Comparison of ENCODE assay signal across 11 cellular contexts in genomic region chr4:25856756-25857155, GRCh38. TPM values are rescaled to one million over a fixed set of nuclear protein-coding genes. Genes with fewer than 3 reads are reported as not detected.
DNase-seq lines count a peak whose midpoint lies in the region; ATAC-seq and TF ChIP-seq lines count a peak whose summit lies in the region.
"Had no signal": no experiment of that assay in that cellular context is flagged by ENCODE, and none has a peak within 500 bp of the region (broad histone marks: within the 10 kb centered on the region; RNA-seq: fewer than 3 reads in every experiment).

No MANE protein-coding gene starts in this region.

- no peak overlapping the region for H3K9ac ChIP-seq in adipocyte (ENCODE audit: low read length)
- H3K9ac ChIP-seq in mesenchymal stem cell (ENCODE audit: low read length), result no peak overlapping the region

- no peak overlapping the region for H2BK120ac ChIP-seq in mesenchymal stem cell (ENCODE audit: low read depth, low read length)

- no peak overlapping the region for H3K18ac ChIP-seq in mesenchymal stem cell (ENCODE audit: low read depth in 1 of 2, low read length in 2 of 2)

- H3K79me1 ChIP-seq in mesenchymal stem cell (replicated peaks; ENCODE audit: low read length, poor library complexity, severe bottlenecking), result peaks cover 3% of the 10 kb centered on the region

- H3K9me3 Mint-ChIP-seq in CD4-positive, alpha-beta memory T cell, result no peaks in the 10 kb centered on the region
- H3K9me3 Mint-ChIP-seq in natural killer cell, result no peaks in the 10 kb centered on the region

- POLR2A ChIA-PET in CD4-positive, alpha-beta memory T cell (lab: Charles Lee; ENCODE audit: partially characterized antibody), result interaction anchor here (0.8 to 4.1 kb wide), 3 partner anchors 11 to 57 kb away, joined by 3 to 56 read pairs (median 3); partner anchors contain the start of gene SMIM20

- peaks cover 88% of the 10 kb centered on the region for H3K4me1 ChIP-seq in CD4-positive, alpha-beta memory T cell (ENCODE audit: insufficient read depth, low read length)
- peaks cover 30% of the 10 kb centered on the region for H3K4me1 ChIP-seq in adipocyte (ENCODE audit: control insufficient read depth, insufficient read depth, low read length)
- H3K4me1 ChIP-seq in mesenchymal stem cell (ENCODE audit: control insufficient read depth, insufficient read depth, low read depth, low read length), result no peaks in the 10 kb centered on the region

- H3K4me3 Mint-ChIP-seq in CD4-positive, alpha-beta memory T cell, result peak overlapping the region in 1 of 8 donors; percentile 48
- no peak overlapping the region for H3K4me3 Mint-ChIP-seq in natural killer cell

- no peak overlapping the region for H3K23ac ChIP-seq in mesenchymal stem cell (ENCODE audit: low read length in 2 of 2)

- H4K8ac ChIP-seq in mesenchymal stem cell (ENCODE audit: low read length), result no peak overlapping the region

- CTCF ChIA-PET in CD4-positive, alpha-beta memory T cell (lab: Charles Lee; ENCODE audit: partially characterized antibody), result interaction anchor here (1.2 to 2.4 kb wide), 2 partner anchors 69 to 468 kb away, joined by 3 to 8 read pairs; no protein-coding TSS in a partner anchor

- no peak overlapping the region for H2AFZ ChIP-seq in mesenchymal stem cell (ENCODE audit: low read depth, low read length)

- WGBS in mesenchymal stem cell, result no CpG with 5 or more reads among the region's 1 CpG

- peaks cover 59 to 92% (median 78%) of the 10 kb centered on the region in 4 donors for H3K4me1 Mint-ChIP-seq in CD4-positive, alpha-beta memory T cell
- H3K4me1 Mint-ChIP-seq in natural killer cell, result peaks cover 66 to 70% of the 10 kb centered on the region in 2 donors

- H2BK15ac ChIP-seq in mesenchymal stem cell (ENCODE audit: low read depth, poor library complexity, severe bottlenecking), result no peak overlapping the region

- no peak overlapping the region for H3K4ac ChIP-seq in mesenchymal stem cell (ENCODE audit: low read depth in 1 of 2, low read length in 2 of 2)

- no peaks in the 10 kb centered on the region for H3K27me3 Mint-ChIP-seq in CD4-positive, alpha-beta memory T cell
- no peaks in the 10 kb centered on the region for H3K27me3 Mint-ChIP-seq in natural killer cell (ENCODE audit: low read depth in 2 of 2)

- ATAC-seq in natural killer cell (no peak), GM21786 (IDR thresholded peaks at IDR 0.05; ENCODE audit: unreplicated experiment) (no peak)
- ATAC-seq: sciatic nerve had no signal

- no peak for DNase-seq in CD4-positive, alpha-beta memory T cell
- DNase-seq in LHCN-M2 (ENCODE audit: low read depth) (peak; percentile 21), adipocyte (ENCODE audit: low read depth) (peak; percentile 65), natural killer cell (no peak), mesenchymal stem cell (no peak), epidermal melanocyte (ENCODE audit: insufficient read length, low spot score) (no peak)
- DNase-seq: cortex of kidney, NCI-H2171 had no signal

- no peak overlapping the region for H4K91ac ChIP-seq in mesenchymal stem cell (ENCODE audit: low read length)

- H3K27ac ChIP-seq in CD4-positive, alpha-beta memory T cell (ENCODE audit: low read depth, low read length), result no peak overlapping the region
- H3K27ac ChIP-seq in mesenchymal stem cell (ENCODE audit: low read length, poor library complexity, severe bottlenecking), result no peak overlapping the region
- H3K27ac ChIP-seq: suprapubic skin had no signal

- peak overlapping the region; percentile 78 to 92 (median 89) for H3K27ac Mint-ChIP-seq in CD4-positive, alpha-beta memory T cell
- peak overlapping the region; percentile 73 to 94 for H3K27ac Mint-ChIP-seq in natural killer cell

- no peak overlapping the region for H2AK5ac ChIP-seq in mesenchymal stem cell (ENCODE audit: low read length, severe bottlenecking)

- no peak for TF ChIP-seq CTCF in natural killer cell (IDR thresholded peaks at IDR 0.05)

- intact Hi-C loops in CD4-positive, alpha-beta memory T cell (cut with micrococcal nuclease), result loop anchor here (5.0 kb wide), 1 partner anchor 726 kb away; the partner anchor contains the start of gene TBC1D19
- intact Hi-C loops in natural killer cell (cut with micrococcal nuclease), result no loop called here

- no peak overlapping the region for H3K14ac ChIP-seq in mesenchymal stem cell (ENCODE audit: low read length in 2 of 2)

- no peaks in the 10 kb centered on the region for H3K36me3 ChIP-seq in CD4-positive, alpha-beta memory T cell (ENCODE audit: insufficient read depth, low read length)
- H3K36me3 ChIP-seq in adipocyte (ENCODE audit: control insufficient read depth, insufficient read depth, low read length, severe bottlenecking) (no peaks in the 10 kb centered on the region), mesenchymal stem cell (ENCODE audit: control insufficient read depth in 1 of 2, insufficient read depth in 2 of 2, low read depth in 1 of 2, low read length in 2 of 2) (no peaks in the 10 kb centered on the region)
- H3K36me3 ChIP-seq: suprapubic skin had no signal

- H3K27me3 ChIP-seq in CD4-positive, alpha-beta memory T cell (ENCODE audit: insufficient read depth, low read length), result no peaks in the 10 kb centered on the region
- H3K27me3 ChIP-seq in adipocyte (replicated peaks; ENCODE audit: control insufficient read depth, insufficient read depth, low read length) (no peaks in the 10 kb centered on the region), mesenchymal stem cell (ENCODE audit: control insufficient read depth in 1 of 2, insufficient read depth in 1 of 2, low read length in 2 of 2) (peaks cover 0 to 4% of the 10 kb centered on the region in 2 experiments)
- H3K27me3 ChIP-seq: suprapubic skin had no signal

- H3K36me3 Mint-ChIP-seq in CD4-positive, alpha-beta memory T cell, result peaks cover 0 to under 1% of the 10 kb centered on the region in 2 donors
- H3K36me3 Mint-ChIP-seq in natural killer cell, result no peaks in the 10 kb centered on the region

- H3K4me2 ChIP-seq in mesenchymal stem cell (ENCODE audit: low read length, poor library complexity, severe bottlenecking), result no peak overlapping the region

- H2BK12ac ChIP-seq in mesenchymal stem cell (ENCODE audit: low read length in 2 of 2), result no peak overlapping the region

- H3K9me3 ChIP-seq in CD4-positive, alpha-beta memory T cell (ENCODE audit: control insufficient read depth in 1 of 2, low read length in 2 of 2), result no peaks in the 10 kb centered on the region
- no peaks in the 10 kb centered on the region for H3K9me3 ChIP-seq in adipocyte (ENCODE audit: control insufficient read depth, low read length)
- H3K9me3 ChIP-seq in mesenchymal stem cell (ENCODE audit: control insufficient read depth, low read length), result no peaks in the 10 kb centered on the region
- H3K9me3 ChIP-seq: suprapubic skin had no signal

- no peak overlapping the region for H3K4me3 ChIP-seq in CD4-positive, alpha-beta memory T cell (ENCODE audit: low read length in 2 of 2)
- H3K4me3 ChIP-seq in adipocyte (ENCODE audit: low read length) (no peak overlapping the region), mesenchymal stem cell (ENCODE audit: insufficient read depth in 1 of 2, low read depth in 1 of 2, low read length in 2 of 2) (no peak overlapping the region)
- H3K4me3 ChIP-seq: suprapubic skin had no signal

- no peak overlapping the region for H2BK5ac ChIP-seq in mesenchymal stem cell (ENCODE audit: low read depth, low read length, poor library complexity, severe bottlenecking)

RNA-seq across cellular contexts. Expression of gene SEL1L3, which starts 6.0 kb away (rescaled TPM):
- 10 to 100 TPM; 61.4 to 64.3 TPM for total RNA-seq in CD4-positive, alpha-beta memory T cell
- 10 to 100 TPM; 61.3 to 68.8 TPM for polyA plus RNA-seq in CD4-positive, alpha-beta memory T cell
- total RNA-seq in LHCN-M2 (2014; rRNA removed), result 3.9 and 5.0 TPM in 2 replicates
- 7.6 TPM for polyA plus RNA-seq in LHCN-M2 (2012)
- total RNA-seq in natural killer cell, result 10 to 100 TPM; 45.4 to 61.0 (median 45.7) TPM
- polyA plus RNA-seq in mesenchymal stem cell (2013, experiment 1 of 2), result 27.4 TPM
- 25.2 TPM for polyA plus RNA-seq in mesenchymal stem cell (2013, experiment 2 of 2)

RNA-seq across cellular contexts. Expression of gene SMIM20, which starts 57.3 kb away (rescaled TPM):
- 10 to 100 TPM; 16.9 to 19.2 TPM for total RNA-seq in CD4-positive, alpha-beta memory T cell
- polyA plus RNA-seq in CD4-positive, alpha-beta memory T cell, result 10 to 100 TPM; 46.8 to 78.9 TPM
- total RNA-seq in LHCN-M2 (2014; rRNA removed) (33.6 and 41.1 TPM in 2 replicates), natural killer cell (10 to 100 TPM; 10.3 to 11.5 (median 10.3) TPM)
- 30.7 TPM for polyA plus RNA-seq in LHCN-M2 (2012)
- polyA plus RNA-seq in mesenchymal stem cell (2013, experiment 1 of 2), result 35.6 TPM
- polyA plus RNA-seq in mesenchymal stem cell (2013, experiment 2 of 2), result 36.3 TPM

Comparison
In these comparisons a context has a peak if more than half of its experiments do, and no peak if none do; other contexts are left out.
1. DNase-seq: peak in LHCN-M2 (single experiment) and adipocyte (single experiment); none in CD4-positive, alpha-beta memory T cell (0 of 5), natural killer cell (single experiment), mesenchymal stem cell (single experiment) and epidermal melanocyte (single experiment).